1 cellular context compared by ENCODE assay signal in the genomic region with DNA sequence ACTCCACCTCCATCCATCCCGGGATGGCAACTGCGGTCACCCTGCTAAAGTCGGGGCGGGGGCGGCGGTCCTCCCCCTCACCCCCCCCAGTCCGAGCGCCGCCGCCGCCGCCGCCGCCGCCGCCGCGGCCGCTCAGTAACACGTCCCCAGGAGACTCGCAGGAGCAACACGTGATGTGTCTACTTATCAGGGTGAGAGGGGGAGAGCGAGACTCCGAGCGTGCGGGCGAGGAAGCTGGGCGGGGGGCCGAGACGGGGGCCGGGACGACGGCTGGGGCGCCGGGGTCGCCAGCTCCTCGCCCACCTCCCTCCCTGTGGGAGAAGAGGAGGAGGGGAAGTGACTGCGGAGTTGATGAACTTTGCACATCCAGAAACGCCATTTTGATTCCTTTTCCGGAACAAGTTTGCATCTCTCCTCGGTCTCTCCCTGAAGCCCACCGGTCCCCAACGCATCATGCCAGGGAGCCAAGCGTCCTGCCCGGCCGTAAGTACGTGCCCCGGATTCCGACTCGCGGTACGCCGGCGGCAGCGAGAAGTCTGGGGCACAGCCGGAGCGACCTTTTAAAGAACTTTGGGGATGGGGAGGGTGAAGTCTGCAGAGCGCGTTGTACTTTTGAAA.
TF ChIP-seq lines count a peak whose summit lies in the region.

A gene with protein sequence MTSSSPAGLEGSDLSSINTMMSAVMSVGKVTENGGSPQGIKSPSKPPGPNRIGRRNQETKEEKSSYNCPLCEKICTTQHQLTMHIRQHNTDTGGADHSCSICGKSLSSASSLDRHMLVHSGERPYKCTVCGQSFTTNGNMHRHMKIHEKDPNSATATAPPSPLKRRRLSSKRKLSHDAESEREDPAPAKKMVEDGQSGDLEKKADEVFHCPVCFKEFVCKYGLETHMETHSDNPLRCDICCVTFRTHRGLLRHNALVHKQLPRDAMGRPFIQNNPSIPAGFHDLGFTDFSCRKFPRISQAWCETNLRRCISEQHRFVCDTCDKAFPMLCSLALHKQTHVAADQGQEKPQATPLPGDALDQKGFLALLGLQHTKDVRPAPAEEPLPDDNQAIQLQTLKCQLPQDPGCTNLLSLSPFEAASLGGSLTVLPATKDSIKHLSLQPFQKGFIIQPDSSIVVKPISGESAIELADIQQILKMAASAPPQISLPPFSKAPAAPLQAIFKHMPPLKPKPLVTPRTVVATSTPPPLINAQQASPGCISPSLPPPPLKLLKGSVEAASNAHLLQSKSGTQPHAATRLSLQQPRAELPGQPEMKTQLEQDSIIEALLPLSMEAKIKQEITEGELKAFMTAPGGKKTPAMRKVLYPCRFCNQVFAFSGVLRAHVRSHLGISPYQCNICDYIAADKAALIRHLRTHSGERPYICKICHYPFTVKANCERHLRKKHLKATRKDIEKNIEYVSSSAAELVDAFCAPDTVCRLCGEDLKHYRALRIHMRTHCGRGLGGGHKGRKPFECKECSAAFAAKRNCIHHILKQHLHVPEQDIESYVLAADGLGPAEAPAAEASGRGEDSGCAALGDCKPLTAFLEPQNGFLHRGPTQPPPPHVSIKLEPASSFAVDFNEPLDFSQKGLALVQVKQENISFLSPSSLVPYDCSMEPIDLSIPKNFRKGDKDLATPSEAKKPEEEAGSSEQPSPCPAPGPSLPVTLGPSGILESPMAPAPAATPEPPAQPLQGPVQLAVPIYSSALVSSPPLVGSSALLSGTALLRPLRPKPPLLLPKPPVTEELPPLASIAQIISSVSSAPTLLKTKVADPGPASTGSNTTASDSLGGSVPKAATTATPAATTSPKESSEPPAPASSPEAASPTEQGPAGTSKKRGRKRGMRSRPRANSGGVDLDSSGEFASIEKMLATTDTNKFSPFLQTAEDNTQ (N-terminal part only) (plus strand): TSS at position 384 of the 618 bp plus-strand sequence. CDS start 73,951 bp downstream, outside the sequence.

TF ChIP-seq in HepG2, 621 proteins besides CTCF, POLR2A, EP300 and RAD21 (continued from another document and continues in another):
- TF ChIP-seq SMYD3 (CRISPR knock-in tag; IDR thresholded peaks at IDR 0.05): no peak
- TF ChIP-seq POLR2AphosphoS5 (IDR thresholded peaks at IDR 0.05; ENCODE audit: low read depth, low read length): no peak; the same call in none of the 2 replicates
- peak; percentile 17; the same call in 1 of the 2 replicates for TF ChIP-seq STAT5B (CRISPR knock-in tag; IDR thresholded peaks at IDR 0.05)
- TF ChIP-seq MTA3 (CRISPR knock-in tag; IDR thresholded peaks at IDR 0.05): no peak
- TF ChIP-seq, protein P1, sequence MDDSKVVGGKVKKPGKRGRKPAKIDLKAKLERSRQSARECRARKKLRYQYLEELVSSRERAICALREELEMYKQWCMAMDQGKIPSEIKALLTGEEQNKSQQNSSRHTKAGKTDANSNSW (CRISPR knock-in tag; IDR thresholded peaks at IDR 0.05; ENCODE audit: borderline replicate concordance): no peak
- TF ChIP-seq NFKB2 (CRISPR knock-in tag; IDR thresholded peaks at IDR 0.05; ENCODE audit: borderline replicate concordance): no peak
- TF ChIP-seq YEATS4 (CRISPR knock-in tag; IDR thresholded peaks at IDR 0.05; ENCODE audit: borderline replicate concordance): peak; percentile 65
- TF ChIP-seq, protein P2, sequence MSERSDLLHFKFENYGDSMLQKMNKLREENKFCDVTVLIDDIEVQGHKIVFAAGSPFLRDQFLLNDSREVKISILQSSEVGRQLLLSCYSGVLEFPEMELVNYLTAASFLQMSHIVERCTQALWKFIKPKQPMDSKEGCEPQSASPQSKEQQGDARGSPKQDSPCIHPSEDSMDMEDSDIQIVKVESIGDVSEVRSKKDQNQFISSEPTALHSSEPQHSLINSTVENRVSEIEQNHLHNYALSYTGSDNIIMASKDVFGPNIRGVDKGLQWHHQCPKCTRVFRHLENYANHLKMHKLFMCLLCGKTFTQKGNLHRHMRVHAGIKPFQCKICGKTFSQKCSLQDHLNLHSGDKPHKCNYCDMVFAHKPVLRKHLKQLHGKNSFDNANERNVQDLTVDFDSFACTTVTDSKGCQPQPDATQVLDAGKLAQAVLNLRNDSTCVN (CRISPR knock-in tag; IDR thresholded peaks at IDR 0.05; ENCODE audit: borderline replicate concordance): no peak; the same call in 1 of the 2 replicates
- TF ChIP-seq HCFC1 (IDR thresholded peaks at IDR 0.05; ENCODE audit: low read depth, low read length): no peak
- no peak for TF ChIP-seq ADNP (CRISPR knock-in tag; IDR thresholded peaks at IDR 0.05)
- no peak for TF ChIP-seq RFX5 (IDR thresholded peaks at IDR 0.05; ENCODE audit: low read depth, low read length)
- no peak for TF ChIP-seq MTF2 (CRISPR knock-in tag; IDR thresholded peaks at IDR 0.05; ENCODE audit: borderline replicate concordance)
- 0 out of 2 replicates have a peak, but pooled peaks have one; percentile 35 for TF ChIP-seq ZNF431 (CRISPR knock-in tag; IDR thresholded peaks at IDR 0.05; ENCODE audit: borderline replicate concordance, low read depth)
- TF ChIP-seq, protein P3, sequence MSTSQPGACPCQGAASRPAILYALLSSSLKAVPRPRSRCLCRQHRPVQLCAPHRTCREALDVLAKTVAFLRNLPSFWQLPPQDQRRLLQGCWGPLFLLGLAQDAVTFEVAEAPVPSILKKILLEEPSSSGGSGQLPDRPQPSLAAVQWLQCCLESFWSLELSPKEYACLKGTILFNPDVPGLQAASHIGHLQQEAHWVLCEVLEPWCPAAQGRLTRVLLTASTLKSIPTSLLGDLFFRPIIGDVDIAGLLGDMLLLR (CRISPR knock-in tag; IDR thresholded peaks at IDR 0.05): no peak
- no peak for TF ChIP-seq ZNF530 (CRISPR knock-in tag; IDR thresholded peaks at IDR 0.05; ENCODE audit: low read depth)
- TF ChIP-seq, protein P4, sequence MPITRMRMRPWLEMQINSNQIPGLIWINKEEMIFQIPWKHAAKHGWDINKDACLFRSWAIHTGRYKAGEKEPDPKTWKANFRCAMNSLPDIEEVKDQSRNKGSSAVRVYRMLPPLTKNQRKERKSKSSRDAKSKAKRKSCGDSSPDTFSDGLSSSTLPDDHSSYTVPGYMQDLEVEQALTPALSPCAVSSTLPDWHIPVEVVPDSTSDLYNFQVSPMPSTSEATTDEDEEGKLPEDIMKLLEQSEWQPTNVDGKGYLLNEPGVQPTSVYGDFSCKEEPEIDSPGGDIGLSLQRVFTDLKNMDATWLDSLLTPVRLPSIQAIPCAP (CRISPR knock-in tag; IDR thresholded peaks at IDR 0.05; ENCODE audit: low read depth): no peak
- no peak for TF ChIP-seq RARG (CRISPR knock-in tag; IDR thresholded peaks at IDR 0.05; ENCODE audit: low read depth)
- TF ChIP-seq HMG20A (CRISPR knock-in tag; IDR thresholded peaks at IDR 0.05; ENCODE audit: borderline replicate concordance): no peak
- TF ChIP-seq, protein P5, sequence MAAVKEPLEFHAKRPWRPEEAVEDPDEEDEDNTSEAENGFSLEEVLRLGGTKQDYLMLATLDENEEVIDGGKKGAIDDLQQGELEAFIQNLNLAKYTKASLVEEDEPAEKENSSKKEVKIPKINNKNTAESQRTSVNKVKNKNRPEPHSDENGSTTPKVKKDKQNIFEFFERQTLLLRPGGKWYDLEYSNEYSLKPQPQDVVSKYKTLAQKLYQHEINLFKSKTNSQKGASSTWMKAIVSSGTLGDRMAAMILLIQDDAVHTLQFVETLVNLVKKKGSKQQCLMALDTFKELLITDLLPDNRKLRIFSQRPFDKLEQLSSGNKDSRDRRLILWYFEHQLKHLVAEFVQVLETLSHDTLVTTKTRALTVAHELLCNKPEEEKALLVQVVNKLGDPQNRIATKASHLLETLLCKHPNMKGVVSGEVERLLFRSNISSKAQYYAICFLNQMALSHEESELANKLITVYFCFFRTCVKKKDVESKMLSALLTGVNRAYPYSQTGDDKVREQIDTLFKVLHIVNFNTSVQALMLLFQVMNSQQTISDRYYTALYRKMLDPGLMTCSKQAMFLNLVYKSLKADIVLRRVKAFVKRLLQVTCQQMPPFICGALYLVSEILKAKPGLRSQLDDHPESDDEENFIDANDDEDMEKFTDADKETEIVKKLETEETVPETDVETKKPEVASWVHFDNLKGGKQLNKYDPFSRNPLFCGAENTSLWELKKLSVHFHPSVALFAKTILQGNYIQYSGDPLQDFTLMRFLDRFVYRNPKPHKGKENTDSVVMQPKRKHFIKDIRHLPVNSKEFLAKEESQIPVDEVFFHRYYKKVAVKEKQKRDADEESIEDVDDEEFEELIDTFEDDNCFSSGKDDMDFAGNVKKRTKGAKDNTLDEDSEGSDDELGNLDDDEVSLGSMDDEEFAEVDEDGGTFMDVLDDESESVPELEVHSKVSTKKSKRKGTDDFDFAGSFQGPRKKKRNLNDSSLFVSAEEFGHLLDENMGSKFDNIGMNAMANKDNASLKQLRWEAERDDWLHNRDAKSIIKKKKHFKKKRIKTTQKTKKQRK (IDR thresholded peaks at IDR 0.05; ENCODE audit: low read length): no peak
- no peak for TF ChIP-seq ZNF761 (CRISPR knock-in tag; conservative IDR thresholded peaks at IDR 0.05)
- TF ChIP-seq ATF1 (CRISPR knock-in tag; IDR thresholded peaks at IDR 0.05): no peak
- TF ChIP-seq, protein P6, sequence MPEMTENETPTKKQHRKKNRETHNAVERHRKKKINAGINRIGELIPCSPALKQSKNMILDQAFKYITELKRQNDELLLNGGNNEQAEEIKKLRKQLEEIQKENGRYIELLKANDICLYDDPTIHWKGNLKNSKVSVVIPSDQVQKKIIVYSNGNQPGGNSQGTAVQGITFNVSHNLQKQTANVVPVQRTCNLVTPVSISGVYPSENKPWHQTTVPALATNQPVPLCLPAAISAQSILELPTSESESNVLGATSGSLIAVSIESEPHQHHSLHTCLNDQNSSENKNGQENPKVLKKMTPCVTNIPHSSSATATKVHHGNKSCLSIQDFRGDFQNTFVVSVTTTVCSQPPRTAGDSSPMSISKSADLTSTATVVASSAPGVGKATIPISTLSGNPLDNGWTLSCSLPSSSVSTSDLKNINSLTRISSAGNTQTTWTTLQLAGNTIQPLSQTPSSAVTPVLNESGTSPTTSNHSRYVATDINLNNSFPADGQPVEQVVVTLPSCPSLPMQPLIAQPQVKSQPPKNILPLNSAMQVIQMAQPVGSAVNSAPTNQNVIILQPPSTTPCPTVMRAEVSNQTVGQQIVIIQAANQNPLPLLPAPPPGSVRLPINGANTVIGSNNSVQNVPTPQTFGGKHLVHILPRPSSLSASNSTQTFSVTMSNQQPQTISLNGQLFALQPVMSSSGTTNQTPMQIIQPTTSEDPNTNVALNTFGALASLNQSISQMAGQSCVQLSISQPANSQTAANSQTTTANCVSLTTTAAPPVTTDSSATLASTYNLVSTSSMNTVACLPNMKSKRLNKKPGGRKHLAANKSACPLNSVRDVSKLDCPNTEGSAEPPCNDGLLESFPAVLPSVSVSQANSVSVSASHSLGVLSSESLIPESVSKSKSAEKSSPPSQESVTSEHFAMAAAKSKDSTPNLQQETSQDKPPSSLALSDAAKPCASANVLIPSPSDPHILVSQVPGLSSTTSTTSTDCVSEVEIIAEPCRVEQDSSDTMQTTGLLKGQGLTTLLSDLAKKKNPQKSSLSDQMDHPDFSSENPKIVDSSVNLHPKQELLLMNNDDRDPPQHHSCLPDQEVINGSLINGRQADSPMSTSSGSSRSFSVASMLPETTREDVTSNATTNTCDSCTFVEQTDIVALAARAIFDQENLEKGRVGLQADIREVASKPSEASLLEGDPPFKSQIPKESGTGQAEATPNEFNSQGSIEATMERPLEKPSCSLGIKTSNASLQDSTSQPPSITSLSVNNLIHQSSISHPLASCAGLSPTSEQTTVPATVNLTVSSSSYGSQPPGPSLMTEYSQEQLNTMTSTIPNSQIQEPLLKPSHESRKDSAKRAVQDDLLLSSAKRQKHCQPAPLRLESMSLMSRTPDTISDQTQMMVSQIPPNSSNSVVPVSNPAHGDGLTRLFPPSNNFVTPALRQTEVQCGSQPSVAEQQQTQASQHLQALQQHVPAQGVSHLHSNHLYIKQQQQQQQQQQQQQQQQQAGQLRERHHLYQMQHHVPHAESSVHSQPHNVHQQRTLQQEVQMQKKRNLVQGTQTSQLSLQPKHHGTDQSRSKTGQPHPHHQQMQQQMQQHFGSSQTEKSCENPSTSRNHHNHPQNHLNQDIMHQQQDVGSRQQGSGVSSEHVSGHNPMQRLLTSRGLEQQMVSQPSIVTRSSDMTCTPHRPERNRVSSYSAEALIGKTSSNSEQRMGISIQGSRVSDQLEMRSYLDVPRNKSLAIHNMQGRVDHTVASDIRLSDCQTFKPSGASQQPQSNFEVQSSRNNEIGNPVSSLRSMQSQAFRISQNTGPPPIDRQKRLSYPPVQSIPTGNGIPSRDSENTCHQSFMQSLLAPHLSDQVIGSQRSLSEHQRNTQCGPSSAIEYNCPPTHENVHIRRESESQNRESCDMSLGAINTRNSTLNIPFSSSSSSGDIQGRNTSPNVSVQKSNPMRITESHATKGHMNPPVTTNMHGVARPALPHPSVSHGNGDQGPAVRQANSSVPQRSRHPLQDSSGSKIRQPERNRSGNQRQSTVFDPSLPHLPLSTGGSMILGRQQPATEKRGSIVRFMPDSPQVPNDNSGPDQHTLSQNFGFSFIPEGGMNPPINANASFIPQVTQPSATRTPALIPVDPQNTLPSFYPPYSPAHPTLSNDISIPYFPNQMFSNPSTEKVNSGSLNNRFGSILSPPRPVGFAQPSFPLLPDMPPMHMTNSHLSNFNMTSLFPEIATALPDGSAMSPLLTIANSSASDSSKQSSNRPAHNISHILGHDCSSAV (CRISPR knock-in tag; IDR thresholded peaks at IDR 0.05; ENCODE audit: borderline replicate concordance): no peak
- TF ChIP-seq RARA (CRISPR knock-in tag; IDR thresholded peaks at IDR 0.05): peak; percentile 40; the same call in 1 of the 2 replicates
- no peak for TF ChIP-seq TGIF2 (CRISPR knock-in tag; IDR thresholded peaks at IDR 0.05)
- peak; percentile 31; the same call in 1 of the 2 replicates for TF ChIP-seq ZFP37 (CRISPR knock-in tag; IDR thresholded peaks at IDR 0.05; ENCODE audit: borderline replicate concordance)
- TF ChIP-seq, protein P7, sequence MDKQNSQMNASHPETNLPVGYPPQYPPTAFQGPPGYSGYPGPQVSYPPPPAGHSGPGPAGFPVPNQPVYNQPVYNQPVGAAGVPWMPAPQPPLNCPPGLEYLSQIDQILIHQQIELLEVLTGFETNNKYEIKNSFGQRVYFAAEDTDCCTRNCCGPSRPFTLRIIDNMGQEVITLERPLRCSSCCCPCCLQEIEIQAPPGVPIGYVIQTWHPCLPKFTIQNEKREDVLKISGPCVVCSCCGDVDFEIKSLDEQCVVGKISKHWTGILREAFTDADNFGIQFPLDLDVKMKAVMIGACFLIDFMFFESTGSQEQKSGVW (CRISPR knock-in tag; IDR thresholded peaks at IDR 0.05; ENCODE audit: borderline replicate concordance): no peak
- no peak for TF ChIP-seq NCOA1 (CRISPR knock-in tag; IDR thresholded peaks at IDR 0.05)
- TF ChIP-seq SNAPC2 (CRISPR knock-in tag; IDR thresholded peaks at IDR 0.05): no peak
- peak; percentile 18; the same call in 1 of the 2 replicates for TF ChIP-seq RCOR2 (CRISPR knock-in tag; IDR thresholded peaks at IDR 0.05)
- no peak for TF ChIP-seq ZNF468 (CRISPR knock-in tag; IDR thresholded peaks at IDR 0.05)
- TF ChIP-seq, protein P8, sequence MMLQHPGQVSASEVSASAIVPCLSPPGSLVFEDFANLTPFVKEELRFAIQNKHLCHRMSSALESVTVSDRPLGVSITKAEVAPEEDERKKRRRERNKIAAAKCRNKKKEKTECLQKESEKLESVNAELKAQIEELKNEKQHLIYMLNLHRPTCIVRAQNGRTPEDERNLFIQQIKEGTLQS (CRISPR knock-in tag; IDR thresholded peaks at IDR 0.05): no peak
- no peak for TF ChIP-seq ZNF556 (CRISPR knock-in tag; IDR thresholded peaks at IDR 0.05; ENCODE audit: borderline replicate concordance)
- no peak for TF ChIP-seq ZNF773 (CRISPR knock-in tag; IDR thresholded peaks at IDR 0.05; ENCODE audit: borderline replicate concordance)
- no peak for TF ChIP-seq HNRNPK (IDR thresholded peaks at IDR 0.05; ENCODE audit: low read depth, low read length, poor library complexity, severe bottlenecking)
